In genomic region chrX:57592894-57593215, GRCh38 we compare ENCODE assay signal across 8 cellular contexts. TPM values are rescaled to one million over a fixed set of nuclear protein-coding genes. Genes with fewer than 3 reads are reported as not detected.
DNase-seq lines count a peak whose midpoint lies in the region; ATAC-seq and TF ChIP-seq lines count a peak whose summit lies in the region.
"Not testable (repeated sequence)": the region's sequence is repeated elsewhere in the genome, so short reads cannot be mapped to it uniquely, and the experiment has no call there.

No MANE protein-coding gene starts in this region.

- H3K4me3 ChIP-seq in GM12864 (ENCODE audit: low read depth, low read length) (peak overlapping the region; percentile 67), RWPE2 (ENCODE audit: severe bottlenecking) (peak overlapping the region; percentile 54), adipocyte (ENCODE audit: low read length) (peak overlapping the region; percentile 76), neural cell (ENCODE audit: low read length) (peak overlapping the region; percentile 65)

- not testable (repeated sequence) for H4K5ac ChIP-seq in H9 (ENCODE audit: insufficient read length, low read depth, low read length)

- not testable (repeated sequence) for H3K27ac Mint-ChIP-seq in H9
- peak overlapping the region in 2 of 3 donors; percentile 60 to 71 for H3K27ac Mint-ChIP-seq in IgD-negative memory B cell

- not testable (repeated sequence) for H3K79me2 ChIP-seq in H9 (ENCODE audit: insufficient read depth, low read length)
- peaks cover 13% of the 10 kb centered on the region for H3K79me2 ChIP-seq in neural cell (replicated peaks; ENCODE audit: insufficient read depth, low read length)

- not testable (repeated sequence) for H2BK5ac ChIP-seq in H9 (ENCODE audit: insufficient read length, low read length)

- not testable (repeated sequence) for H3K18ac ChIP-seq in H9 (ENCODE audit: insufficient read length, low read depth, low read length)

- not testable (repeated sequence) for H4K91ac ChIP-seq in H9 (ENCODE audit: insufficient read length, low read depth, low read length)

- not testable (repeated sequence) for DNase-seq in GM12864 (ENCODE audit: low read depth); RWPE2 (ENCODE audit: low spot score)
- DNase-seq in H9 (peak; percentile 60), adipocyte (ENCODE audit: low read depth) (peak; percentile 34), Right ventricle myocardium superior (peak; percentile 49), ureter (ENCODE audit: low spot score) (peak; percentile 52)

- H3K4me2 ChIP-seq in H9 (ENCODE audit: insufficient read depth, insufficient read length, low read length) = peak overlapping the region; percentile 37
- not testable (repeated sequence) for H3K4me2 ChIP-seq in neural cell (ENCODE audit: low read length)

- peaks cover 22 to 30% of the 10 kb centered on the region in 2 experiments for H3K4me1 Mint-ChIP-seq in H9
- peaks cover 9 to 24% (median 21%) of the 10 kb centered on the region in 3 donors for H3K4me1 Mint-ChIP-seq in IgD-negative memory B cell

- not testable (repeated sequence) for H2AK5ac ChIP-seq in H9 (ENCODE audit: insufficient read length, low read length)

- not testable (repeated sequence) for H3K27ac ChIP-seq in H9 (ENCODE audit: insufficient read length, low read depth, low read length); neural cell (ENCODE audit: low read length)
- H3K27ac ChIP-seq in RWPE2 (ENCODE audit: poor library complexity, severe bottlenecking) = peak overlapping the region; percentile 75

- not testable (repeated sequence) for TF ChIP-seq EP300 in neural cell (conservative IDR thresholded peaks at IDR 0.05; ENCODE audit: poor library complexity, severe bottlenecking)

- not testable (repeated sequence) for H4K8ac ChIP-seq in H9 (replicated peaks; ENCODE audit: insufficient read length, low read depth, low read length)

- not testable (repeated sequence) for H3K9ac ChIP-seq in H9 (ENCODE audit: extremely low read depth, insufficient read length, low read length)
- peak overlapping the region; percentile 81 for H3K9ac ChIP-seq in adipocyte (ENCODE audit: low read length)
- H3K9ac ChIP-seq in neural cell (ENCODE audit: low read length) = peak overlapping the region; percentile 64

- not testable (repeated sequence) for H3K56ac ChIP-seq in H9 (ENCODE audit: insufficient read length, low read depth, low read length)

- H3K4ac ChIP-seq in H9 (ENCODE audit: low read depth, low read length) = not testable (repeated sequence)

- H3K36me3 Mint-ChIP-seq in H9 (ENCODE audit: insufficient read depth in 1 of 3, low read depth in 3 of 3); IgD-negative memory B cell: not testable (repeated sequence)

- TF ChIP-seq RAD21 in neural cell (conservative IDR thresholded peaks at IDR 0.05) = not testable (repeated sequence)

- TF ChIP-seq CTCF in GM12864 (IDR thresholded peaks at IDR 0.05; ENCODE audit: low read depth, low read length, missing control alignments) = peak; percentile 20
- TF ChIP-seq CTCF in H9 (conservative IDR thresholded peaks at IDR 0.05) = peak; percentile 39; the same call in 2 of the 3 replicates
- TF ChIP-seq CTCF in RWPE2 (IDR thresholded peaks at IDR 0.05; ENCODE audit: poor library complexity, severe bottlenecking); neural cell (IDR thresholded peaks at IDR 0.05; ENCODE audit: poor library complexity, severe bottlenecking): not testable (repeated sequence)

- not testable (repeated sequence) for H3K27me3 Mint-ChIP-seq in H9 (ENCODE audit: low read depth); IgD-negative memory B cell

- not testable (repeated sequence) for H2BK120ac ChIP-seq in H9 (ENCODE audit: low read depth, low read length, poor library complexity, severe bottlenecking)

- not testable (repeated sequence) for H3K4me1 ChIP-seq in H9 (ENCODE audit: insufficient read depth, low read length)
- H3K4me1 ChIP-seq in RWPE2 (ENCODE audit: insufficient read depth, poor library complexity, severe bottlenecking) = peaks cover 20% of the 10 kb centered on the region
- H3K4me1 ChIP-seq in adipocyte (ENCODE audit: control insufficient read depth, insufficient read depth, low read length) = peaks cover 26% of the 10 kb centered on the region

- H3K36me3 ChIP-seq in RWPE2 (ENCODE audit: low read depth) = peaks cover 15% of the 10 kb centered on the region
- H3K36me3 ChIP-seq in adipocyte (ENCODE audit: control insufficient read depth, insufficient read depth, low read length, severe bottlenecking); neural cell (ENCODE audit: insufficient read depth, low read length): not testable (repeated sequence)

- H2BK20ac ChIP-seq in H9 (ENCODE audit: low read depth, low read length, poor library complexity, severe bottlenecking) = not testable (repeated sequence)

- ATAC-seq in RWPE2 (ENCODE audit: low read depth) = peak; percentile 55
- ATAC-seq in Right ventricle myocardium superior (ENCODE audit: poor library complexity) = peak; percentile 55

- not testable (repeated sequence) for H3T11ph ChIP-seq in H9 (ENCODE audit: low read length)

- H3K23ac ChIP-seq in H9 (ENCODE audit: insufficient read length, low read depth, low read length) = not testable (repeated sequence)

- no CpG with 5 or more reads among the region's 15 CpGs for WGBS in H9 (ENCODE audit: extremely low coverage, insufficient read length, low lambda C conversion rate)

- peaks cover 13% of the 10 kb centered on the region for H3K9me3 ChIP-seq in H9 (ENCODE audit: control insufficient read depth, low read depth, low read length)
- not testable (repeated sequence) for H3K9me3 ChIP-seq in RWPE2 (ENCODE audit: severe bottlenecking); adipocyte (ENCODE audit: control insufficient read depth, low read length); neural cell (ENCODE audit: low read length)

- H3K23me2 ChIP-seq in H9 (ENCODE audit: insufficient read length, low read depth, low read length, poor library complexity, severe bottlenecking) = not testable (repeated sequence)

- not testable (repeated sequence) for H3K14ac ChIP-seq in H9 (ENCODE audit: insufficient read depth, low read length)

- H2BK15ac ChIP-seq in H9 (ENCODE audit: low read depth, low read length) = not testable (repeated sequence)

- not testable (repeated sequence) for H2AFZ ChIP-seq in H9 (ENCODE audit: low read length); neural cell (ENCODE audit: low read depth, low read length)

- not testable (repeated sequence) for H3K79me1 ChIP-seq in H9 (ENCODE audit: insufficient read depth, low read depth, low read length, poor library complexity, severe bottlenecking)

- not testable (repeated sequence) for H3K9me2 ChIP-seq in neural cell (ENCODE audit: insufficient read depth, low read length)

- H2BK12ac ChIP-seq in H9 (ENCODE audit: insufficient read length, low read depth, low read length) = not testable (repeated sequence)

- peaks cover 44 to 68% of the 10 kb centered on the region in 2 experiments for H3K9me3 Mint-ChIP-seq in H9
- not testable (repeated sequence) for H3K9me3 Mint-ChIP-seq in IgD-negative memory B cell

- H3F3A ChIP-seq in neural cell (ENCODE audit: insufficient read depth, low read length, poor library complexity, severe bottlenecking) = not testable (repeated sequence)

- H3K27me3 ChIP-seq in H9 (ENCODE audit: insufficient read depth, low read length); RWPE2 (ENCODE audit: insufficient read depth, poor library complexity, severe bottlenecking); adipocyte (replicated peaks; ENCODE audit: control insufficient read depth, insufficient read depth, low read length); neural cell (ENCODE audit: insufficient read depth, low read depth, low read length): not testable (repeated sequence)

- intact Hi-C loops in Right ventricle myocardium superior (cut with DNase I) = not testable (repeated sequence)

- H3K4me3 Mint-ChIP-seq in H9 (peak overlapping the region; percentile 60 to 73), IgD-negative memory B cell (peak overlapping the region; percentile 63 to 88 (median 72))

- not testable (repeated sequence) for H4K20me1 ChIP-seq in H9 (ENCODE audit: control insufficient read depth, insufficient read depth, insufficient read length); neural cell (ENCODE audit: insufficient read depth)

RNA-seq across cellular contexts. Expression of gene ZXDB, which starts 1.0 kb away (rescaled TPM):
- total RNA-seq in H9 (2021) (11.9 and 12.0 TPM in 2 replicates), Right ventricle myocardium superior (4.6 TPM), ureter (9.4 TPM)
- polyA plus RNA-seq in IgD-negative memory B cell (7.9 TPM), neural cell (4.6 and 5.4 TPM in 2 replicates)
- 25.1 and 30.7 TPM in 2 replicates for polyA minus RNA-seq in neural cell
